ENCODE assay signal across 14 cellular contexts in genomic region chr6:15061176-15061575, GRCh38.
DNase-seq lines count a peak whose midpoint lies in the region; ATAC-seq and TF ChIP-seq lines count a peak whose summit lies in the region.
"Had no signal": no experiment of that assay in that cellular context is flagged by ENCODE, and none has a peak within 500 bp of the region (broad histone marks: within the 10 kb centered on the region; RNA-seq: fewer than 3 reads in every experiment).

No MANE protein-coding gene starts in this region.

- no peaks in the 10 kb centered on the region for H3K27me3 ChIP-seq in WERI-Rb-1 (ENCODE audit: insufficient read depth, low read depth, severe bottlenecking)
- no peaks in the 10 kb centered on the region for H3K27me3 ChIP-seq in spleen (replicated peaks in 1 of 7)
- H3K27me3 ChIP-seq: pancreas had no signal

- H3K27ac ChIP-seq in WERI-Rb-1 (no peak overlapping the region), spleen (peak overlapping the region in 5 of 8 donors; percentile 22 to 59 (median 45))
- H3K27ac ChIP-seq: pancreas had no signal

- DNase-seq in SKM-1 (lab: John Stamatoyannopoulos, UW; ENCODE audit: unreplicated experiment): peak; percentile 15
- DNase-seq in SKM-1 treated with dmso at 0.1 percent for 144 hours (lab: John Stamatoyannopoulos, UW; ENCODE audit: unreplicated experiment): no peak
- peak; percentile 82 for DNase-seq in NCI-H187 treated with DMSO at 0.1 percent for 48 hours (lab: John Stamatoyannopoulos, UW)
- DNase-seq in WERI-Rb-1: peak; percentile 22
- no peak for DNase-seq in spleen
- no peak for DNase-seq in putamen (ENCODE audit: low spot score)
- DNase-seq: activated CD8-positive, alpha-beta T cell treated with anti-CD3 and anti-CD28 coated beads for 36 hours; cerebellar nuclear complex; EL; erythroblast; mesendoderm; pancreas had no signal

- WGBS in spleen, 5 donors: 31 to 47% (median 38%) methylated on average over 3 of the region's 3 CpGs

- ATAC-seq in GM19397 (IDR thresholded peaks at IDR 0.05; ENCODE audit: unreplicated experiment) (no peak), GM18502 (IDR thresholded peaks at IDR 0.05; ENCODE audit: poor library complexity, unreplicated experiment) (no peak)
- ATAC-seq: activated CD8-positive, alpha-beta T cell treated with anti-CD3 and anti-CD28 coated beads for 36 hours; pancreas had no signal

- TF ChIP-seq POLR2A in spleen (IDR thresholded peaks at IDR 0.05): no peak

- intact Hi-C loops in spleen (cut with DNase I; ENCODE audit: low total_unique reads): no loop called here

- H3K9me3 ChIP-seq in WERI-Rb-1 (ENCODE audit: severe bottlenecking): peaks cover 10% of the 10 kb centered on the region
- peaks cover 0 to 13% (median 7%) of the 10 kb centered on the region in 8 donors for H3K9me3 ChIP-seq in spleen
- H3K9me3 ChIP-seq: pancreas had no signal

- H3K36me3 ChIP-seq in WERI-Rb-1 (no peaks in the 10 kb centered on the region), spleen (no peaks in the 10 kb centered on the region)
- H3K36me3 ChIP-seq: pancreas had no signal

- TF ChIP-seq CTCF in WERI-Rb-1 (IDR thresholded peaks at IDR 0.05; ENCODE audit: low read depth, low read length) (no peak), spleen (IDR thresholded peaks at IDR 0.05 in 8 of 11, conservative IDR thresholded peaks at IDR 0.05 in 3 of 11) (no peak)

- H3K4me3 ChIP-seq in WERI-Rb-1 (ENCODE audit: low read depth, low read length) (no peak overlapping the region), spleen (no peak overlapping the region)
- H3K4me3 ChIP-seq: pancreas had no signal

- H3K4me1 ChIP-seq in spleen: peaks cover 0 to 41% (median 26%) of the 10 kb centered on the region in 6 donors
- H3K4me1 ChIP-seq: pancreas had no signal

Comparison
In these comparisons a context has a peak if more than half of its experiments do, and no peak if none do; other contexts are left out.
1. DNase-seq: peak in SKM-1 (single experiment), NCI-H187 treated with DMSO at 0.1 percent for 48 hours (single experiment) and WERI-Rb-1 (single experiment); none in SKM-1 treated with dmso at 0.1 percent for 144 hours (single experiment), spleen (single experiment) and putamen (single experiment).